Comparison of ENCODE assay signal across 10 cellular contexts in genomic region chr17:41800601-41801373, GRCh38. TPM values are rescaled to one million over a fixed set of nuclear protein-coding genes. Genes with fewer than 3 reads are reported as not detected.
DNase-seq lines count a peak whose midpoint lies in the region; ATAC-seq and TF ChIP-seq lines count a peak whose summit lies in the region.
"Had no signal": no experiment of that assay in that cellular context is flagged by ENCODE, and none has a peak within 500 bp of the region (broad histone marks: within the 10 kb centered on the region; RNA-seq: fewer than 3 reads in every experiment).

No MANE protein-coding gene starts in this region.

- DNase-seq in GM12865 (ENCODE audit: low read depth) (peak; percentile 31), Panc1 (ENCODE audit: low read depth, low spot score) (no peak), cardiac muscle cell (ENCODE audit: low read depth in 1 of 2, low spot score in 1 of 2) (peak in 1 of 2 donors; percentile 47), renal cortical epithelial cell (ENCODE audit: low read depth) (peak; percentile 82)
- no peak for DNase-seq in activated CD4-positive, alpha-beta T cell treated with anti-CD3 and anti-CD28 coated beads, Interleukin-2, amount 10 ng/mL, durations not matched to agents 24 days and 14 days

- in situ Hi-C loops in Panc1 (cut with HindIII; ENCODE audit: low pct_unique_long_range_greater_than_20kb, low sequenced_read_pairs) = no loop called here

- H3K9me3 ChIP-seq in Panc1 (ENCODE audit: control insufficient read depth, insufficient read depth, low read depth, low read length) (no peaks in the 10 kb centered on the region), cardiac muscle cell (ENCODE audit: low read depth) (no peaks in the 10 kb centered on the region)
- H3K9me3 ChIP-seq: MG63 had no signal

- H3K36me3 Mint-ChIP-seq in activated CD4-positive, alpha-beta T cell treated with anti-CD3 and anti-CD28 coated beads, Interleukin-2, amount 10 ng/mL, durations not matched to agents 24 days and 14 days (ENCODE audit: low read depth) = no peaks in the 10 kb centered on the region
- H3K36me3 Mint-ChIP-seq: activated naive CD4-positive, alpha-beta T cell treated with anti-CD3 and anti-CD28 coated beads, Interleukin-2, amount 50 U/mL, for 72 hours had no signal

- no peak overlapping the region for H3K4me3 ChIP-seq in GM12865 (ENCODE audit: low read depth, low read length)
- no peak overlapping the region for H3K4me3 ChIP-seq in Panc1 (ENCODE audit: low read depth in 2 of 2, low read length in 2 of 2)
- H3K4me3 ChIP-seq in cardiac muscle cell = no peak overlapping the region
- H3K4me3 ChIP-seq: MG63 had no signal

- CTCF ChIA-PET in Panc1 (lab: Charles Lee) = interaction anchor here (0.6 to 2.3 kb wide), 7 partner anchors 12 to 113 kb away, joined by 3 to 14 read pairs (median 6); partner anchors contain the start of gene JUP

- H3K4me1 Mint-ChIP-seq in activated CD4-positive, alpha-beta T cell treated with anti-CD3 and anti-CD28 coated beads, Interleukin-2, amount 10 ng/mL, durations not matched to agents 24 days and 14 days = peaks cover 4% of the 10 kb centered on the region

- no peak overlapping the region for H3K4me3 Mint-ChIP-seq in activated CD4-positive, alpha-beta T cell treated with anti-CD3 and anti-CD28 coated beads, Interleukin-2, amount 10 ng/mL, durations not matched to agents 24 days and 14 days

- H3K36me3 ChIP-seq in Panc1 (ENCODE audit: control insufficient read depth, insufficient read depth, low read length) (no peaks in the 10 kb centered on the region), cardiac muscle cell (peaks cover 8% of the 10 kb centered on the region)

- POLR2A ChIA-PET in Panc1 (lab: Charles Lee) = interaction anchor here (0.5 to 0.6 kb wide), 2 partner anchors 10 to 12 kb away, joined by 3 to 6 read pairs; no protein-coding TSS in a partner anchor

- no TSS peak for BruUV-seq in Panc1 (replicated peaks; lab: Mats Ljungman, UMichigan)

- H3K4me1 ChIP-seq in Panc1 (ENCODE audit: control insufficient read depth, insufficient read depth, low read length) (peaks cover 26% of the 10 kb centered on the region), cardiac muscle cell (ENCODE audit: low read depth) (peaks cover 13% of the 10 kb centered on the region)

- no peak overlapping the region for H3K27ac Mint-ChIP-seq in activated CD4-positive, alpha-beta T cell treated with anti-CD3 and anti-CD28 coated beads, Interleukin-2, amount 10 ng/mL, durations not matched to agents 24 days and 14 days
- H3K27ac Mint-ChIP-seq: activated naive CD4-positive, alpha-beta T cell treated with anti-CD3 and anti-CD28 coated beads, Interleukin-2, amount 50 U/mL, for 72 hours had no signal

- H3K27me3 ChIP-seq in Panc1 (ENCODE audit: control insufficient read depth, insufficient read depth, low read length) (no peaks in the 10 kb centered on the region), cardiac muscle cell (no peaks in the 10 kb centered on the region)
- H3K27me3 ChIP-seq: MG63 had no signal

- no peaks in the 10 kb centered on the region for H3K9me3 Mint-ChIP-seq in activated CD4-positive, alpha-beta T cell treated with anti-CD3 and anti-CD28 coated beads, Interleukin-2, amount 10 ng/mL, durations not matched to agents 24 days and 14 days
- H3K9me3 Mint-ChIP-seq: activated naive CD4-positive, alpha-beta T cell treated with anti-CD3 and anti-CD28 coated beads, Interleukin-2, amount 50 U/mL, for 72 hours had no signal

- TF ChIP-seq CTCF in GM12865 (IDR thresholded peaks at IDR 0.05; ENCODE audit: insufficient read depth, low read depth, low read length, missing control alignments) = no peak
- no peak for TF ChIP-seq CTCF in Panc1 (IDR thresholded peaks at IDR 0.05)
- no peak for TF ChIP-seq CTCF in cardiac muscle cell (IDR thresholded peaks at IDR 0.05; ENCODE audit: low read depth, low read length)

- H3K27me3 Mint-ChIP-seq in activated CD4-positive, alpha-beta T cell treated with anti-CD3 and anti-CD28 coated beads, Interleukin-2, amount 10 ng/mL, durations not matched to agents 24 days and 14 days = no peaks in the 10 kb centered on the region

- intact Hi-C loops in Panc1 (cut with micrococcal nuclease; ENCODE audit: unreplicated experiment) = loop anchor here (1.0 to 2.0 kb wide), 2 partner anchors 22 to 62 kb away; no protein-coding TSS in a partner anchor
- intact Hi-C loops in activated CD4-positive, alpha-beta T cell treated with anti-CD3 and anti-CD28 coated beads, Interleukin-2, amount 10 ng/mL, durations not matched to agents 24 days and 14 days (cut with micrococcal nuclease) = loop anchor here (1.0 kb wide), 1 partner anchor 62 kb away; no protein-coding TSS in a partner anchor

- ATAC-seq in Panc1 (peak; percentile 47), GM21529 (IDR thresholded peaks at IDR 0.05; ENCODE audit: unreplicated experiment) (no peak), GM18520 (IDR thresholded peaks at IDR 0.05; ENCODE audit: unreplicated experiment) (no peak), GM18502 (IDR thresholded peaks at IDR 0.05; ENCODE audit: poor library complexity, unreplicated experiment) (no peak)

- H3K27ac ChIP-seq in Panc1 (ENCODE audit: low read length) = peak overlapping the region; percentile 78
- H3K27ac ChIP-seq in cardiac muscle cell = peak overlapping the region; percentile 13

RNA-seq across cellular contexts. Expression of gene P3H4, which starts 11.0 kb away (rescaled TPM):
- total RNA-seq in Panc1 (2021; ENCODE audit: unreplicated experiment) (58.9 TPM), cardiac muscle cell (118 and 153 TPM in 2 replicates), renal cortical epithelial cell (32.3 and 42.5 TPM in 2 replicates)
- polyA plus RNA-seq in Panc1 (2012; ENCODE audit: insufficient read length) = 110 TPM
- polyA plus RNA-seq in cardiac muscle cell = 137 and 138 TPM in 2 replicates
- total RNA-seq in activated CD4-positive, alpha-beta T cell treated with anti-CD3 and anti-CD28 coated beads, Interleukin-2, amount 10 ng/mL, durations not matched to agents 24 days and 14 days = 4.1 and 5.9 TPM in 2 replicates

RNA-seq across cellular contexts. Expression of gene FKBP10, which starts 12.0 kb away (rescaled TPM):
- total RNA-seq in Panc1 (2021; ENCODE audit: unreplicated experiment) (190 TPM), cardiac muscle cell (265 and 336 TPM in 2 replicates), renal cortical epithelial cell (40.8 and 148 TPM in 2 replicates)
- polyA plus RNA-seq in Panc1 (2012; ENCODE audit: insufficient read length) = 299 TPM
- 113 and 165 TPM in 2 replicates for polyA plus RNA-seq in cardiac muscle cell
- 0.31 and 0.47 TPM in 2 replicates for total RNA-seq in activated CD4-positive, alpha-beta T cell treated with anti-CD3 and anti-CD28 coated beads, Interleukin-2, amount 10 ng/mL, durations not matched to agents 24 days and 14 days

RNA-seq across cellular contexts. Expression of gene JUP, which starts 14.3 kb away (rescaled TPM):
- 352 TPM for total RNA-seq in Panc1 (2021; ENCODE audit: unreplicated experiment)
- polyA plus RNA-seq in Panc1 (2012; ENCODE audit: insufficient read length) = 528 TPM
- 296 and 359 TPM in 2 replicates for total RNA-seq in cardiac muscle cell
- polyA plus RNA-seq in cardiac muscle cell = 160 and 206 TPM in 2 replicates
- 268 and 464 TPM in 2 replicates for total RNA-seq in renal cortical epithelial cell
- 0.14 and 0.24 TPM in 2 replicates for total RNA-seq in activated CD4-positive, alpha-beta T cell treated with anti-CD3 and anti-CD28 coated beads, Interleukin-2, amount 10 ng/mL, durations not matched to agents 24 days and 14 days

RNA-seq across cellular contexts. Expression of gene NT5C3B, which starts 35.2 kb away (rescaled TPM):
- total RNA-seq in Panc1 (2021; ENCODE audit: unreplicated experiment) (118 TPM), cardiac muscle cell (164 and 190 TPM in 2 replicates), renal cortical epithelial cell (43.4 and 74.0 TPM in 2 replicates)
- 135 TPM for polyA plus RNA-seq in Panc1 (2012; ENCODE audit: insufficient read length)
- 221 and 222 TPM in 2 replicates for polyA plus RNA-seq in cardiac muscle cell
- 46.2 and 47.3 TPM in 2 replicates for total RNA-seq in activated CD4-positive, alpha-beta T cell treated with anti-CD3 and anti-CD28 coated beads, Interleukin-2, amount 10 ng/mL, durations not matched to agents 24 days and 14 days

RNA-seq across cellular contexts. Expression of gene KLHL10, which starts 36.8 kb away (rescaled TPM):
- total RNA-seq in Panc1 (2021; ENCODE audit: unreplicated experiment) (not detected), cardiac muscle cell (0.36 TPM in 1 of 2 replicates, not detected in the other), renal cortical epithelial cell (0.15 TPM in 1 of 2 replicates, not detected in the other)
- polyA plus RNA-seq in Panc1 (2012; ENCODE audit: insufficient read length) = not detected
- 0.14 TPM in 1 of 2 replicates, not detected in the other for polyA plus RNA-seq in cardiac muscle cell
- total RNA-seq in activated CD4-positive, alpha-beta T cell treated with anti-CD3 and anti-CD28 coated beads, Interleukin-2, amount 10 ng/mL, durations not matched to agents 24 days and 14 days = not detected in 2 replicates

Comparison
In these comparisons a context has a peak if more than half of its experiments do, and no peak if none do; other contexts are left out.
1. DNase-seq: peak in GM12865 (single experiment) and renal cortical epithelial cell (single experiment); none in Panc1 (single experiment) and activated CD4-positive, alpha-beta T cell treated with anti-CD3 and anti-CD28 coated beads, Interleukin-2, amount 10 ng/mL, durations not matched to agents 24 days and 14 days (single experiment).
2. RNA of gene FKBP10, which starts 12.0 kb away (total RNA-seq): 265 to 336 TPM in cardiac muscle cell, 190 TPM in Panc1 (single experiment) and 40.8 to 148 TPM in renal cortical epithelial cell; 0.31 to 0.47 TPM in activated CD4-positive, alpha-beta T cell treated with anti-CD3 and anti-CD28 coated beads, Interleukin-2, amount 10 ng/mL, durations not matched to agents 24 days and 14 days; every median in the first group is over 10 times any median in the second.
3. RNA of gene JUP, which starts 14.3 kb away (total RNA-seq): 268 to 464 TPM in renal cortical epithelial cell, 352 TPM in Panc1 (single experiment) and 296 to 359 TPM in cardiac muscle cell; 0.14 to 0.24 TPM in activated CD4-positive, alpha-beta T cell treated with anti-CD3 and anti-CD28 coated beads, Interleukin-2, amount 10 ng/mL, durations not matched to agents 24 days and 14 days; every median in the first group is over 100 times any median in the second.